8 cellular contexts compared by ENCODE assay signal in genomic region chr7:73308665-73309214, GRCh38. TPM values are rescaled to one million over a fixed set of nuclear protein-coding genes. Genes with fewer than 3 reads are reported as not detected.
DNase-seq lines count a peak whose midpoint lies in the region; ATAC-seq and TF ChIP-seq lines count a peak whose summit lies in the region.

TSS of gene NSUN5 (minus strand) at chr7:73308826. CDS start at chr7:73308790, 36 bp downstream.

- peaks cover 4 to 9% of the 10 kb centered on the region in 2 donors for H3K4me1 ChIP-seq in duodenal mucosa (ENCODE audit: control insufficient read depth in 1 of 2, insufficient read depth in 2 of 2, low read length in 2 of 2)

- peaks cover 3 to 21% of the 10 kb centered on the region in 2 donors for H3K36me3 ChIP-seq in duodenal mucosa (ENCODE audit: control insufficient read depth in 1 of 2, insufficient read depth in 2 of 2, low read length in 2 of 2)

- H3K27ac ChIP-seq in duodenal mucosa (ENCODE audit: low read depth, low read length) = peak within 1 kb of the TSS; percentile 6

- 11 to 14% methylated on average over 33 to 36 of the region's 40 CpGs for WGBS in lower leg skin, 2 donors

- DNase-seq in AG20443 (ENCODE audit: low spot score) (peak; percentile 92), NCI-H526 (lab: John Stamatoyannopoulos, UW) (peak; percentile 51 to 89), lower leg skin (ENCODE audit: low spot score in 2 of 2) (peak; percentile 85 to 97)
- peak; percentile 88 for DNase-seq in activated CD4-positive, alpha-beta T cell treated with anti-CD3 and anti-CD28 coated beads, Interleukin-2, amount 50 U/mL, for 1 hour
- DNase-seq in stimulated activated CD4-positive, alpha-beta T cell treated with anti-CD3 and anti-CD28 coated beads, Interleukin-4, amount 100 ng/mL, for 48 hours (ENCODE audit: low read depth in 2 of 2) = peak; percentile 85 to 90

- no peak for TF ChIP-seq POLR2A in lower leg skin (IDR thresholded peaks at IDR 0.05)

- intact Hi-C loops in lower leg skin (cut with DNase I; ENCODE audit: low total_unique reads) = no loop called here

- H3K27me3 ChIP-seq in duodenal mucosa (ENCODE audit: control insufficient read depth in 1 of 2, insufficient read depth in 2 of 2, low read length in 2 of 2) = no peaks in the 10 kb centered on the region

- H3K9ac ChIP-seq in duodenal mucosa (ENCODE audit: low read depth in 1 of 2, low read length in 2 of 2) = peak within 1 kb of the TSS; percentile 51 to 54

- ATAC-seq in GM19043 (IDR thresholded peaks at IDR 0.05; ENCODE audit: low read depth, unreplicated experiment) (peak; percentile 90), HG03354 (IDR thresholded peaks at IDR 0.05; ENCODE audit: poor library complexity, severe bottlenecking, unreplicated experiment) (peak; percentile 95)

- H3K9me3 ChIP-seq in duodenal mucosa (ENCODE audit: control insufficient read depth in 1 of 2, low read length in 2 of 2) = no peaks in the 10 kb centered on the region

- H3K4me3 ChIP-seq in duodenal mucosa (ENCODE audit: low read depth in 1 of 2, low read length in 2 of 2) = peak within 1 kb of the TSS; percentile 78 to 87
- H3K4me3 ChIP-seq in lower leg skin (ENCODE audit: low read depth, poor library complexity, severe bottlenecking) = peak within 1 kb of the TSS; percentile 68

- no peak for TF ChIP-seq CTCF in lower leg skin (IDR thresholded peaks at IDR 0.05)

RNA-seq across cellular contexts. Expression of gene NSUN5, which starts in this region (rescaled TPM):
- 10 to 100 TPM; 31.4 to 39.7 (median 35.0) TPM for total RNA-seq in lower leg skin

Comparison
In these comparisons a context has a peak if more than half of its experiments do, and no peak if none do; other contexts are left out.
1. Peak in every context shown above with its lines: DNase-seq, ATAC-seq, H3K4me3 ChIP-seq and H3K27ac ChIP-seq.